12 cellular contexts compared by ENCODE assay signal in the genomic region with DNA sequence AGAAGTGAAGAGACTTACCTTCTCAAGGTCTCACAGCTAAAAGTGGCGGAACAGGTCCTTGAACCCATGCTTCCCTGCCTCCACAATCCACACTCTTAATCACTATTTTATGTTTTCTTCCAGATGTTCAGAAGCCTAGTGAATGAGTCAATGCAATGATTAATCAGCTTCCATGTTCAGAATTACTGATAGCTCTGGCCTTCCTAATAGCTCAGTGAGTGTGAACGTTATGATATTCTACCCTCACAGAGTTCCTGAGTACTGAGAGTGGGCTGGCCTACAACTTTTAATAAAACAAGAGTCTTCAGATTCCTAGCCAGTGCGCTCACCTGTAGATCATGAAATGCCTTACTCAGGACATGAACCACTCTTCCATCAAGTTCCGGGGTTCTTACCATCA.
"Had no signal": no experiment of that assay in that cellular context is flagged by ENCODE, and none has a peak within 500 bp of the region (broad histone marks: within the 10 kb centered on the region; RNA-seq: fewer than 3 reads in every experiment).

No MANE protein-coding gene starts in this region.

- H3K36me3 ChIP-seq: brain microvascular endothelial cell, gastroesophageal sphincter, lower lobe of right lung, neutrophil had no signal

- H3K27ac ChIP-seq: brain microvascular endothelial cell, gastroesophageal sphincter, lower lobe of right lung, neutrophil had no signal

- H3K9me3 ChIP-seq: gastroesophageal sphincter, lower lobe of right lung, neutrophil had no signal

- DNase-seq: activated CD4-positive, alpha-beta T cell treated with anti-CD3 and anti-CD28 coated beads, Interleukin-2, amount 50 U/mL, for 1 hour; amygdala; brain microvascular endothelial cell; lower lobe of right lung; naive thymus-derived CD4-positive, alpha-beta T cell; stimulated activated CD4-positive, alpha-beta T cell treated with anti-CD3 and anti-CD28 coated beads, Interleukin-2, amount 100 ng/mL, for 24 hours; stimulated activated naive B cell treated with anti-CD40 and anti-IgM and Interleukin-4, amounts not matched to agents 10 μg/mL and 1 μg/mL and 100 μg/mL, for 72 hours; T-helper 2 cell; trophoblast cell had no signal

- H3K4me1 ChIP-seq: lower lobe of right lung had no signal

- H3K27me3 ChIP-seq: brain microvascular endothelial cell, gastroesophageal sphincter, neutrophil had no signal

- H3K4me3 ChIP-seq: gastroesophageal sphincter, lower lobe of right lung had no signal

- ATAC-seq: gastroesophageal sphincter; lower lobe of right lung; naive thymus-derived CD4-positive, alpha-beta T cell; sciatic nerve; stimulated activated naive B cell treated with anti-CD40 and anti-IgM and Interleukin-4, amounts not matched to agents 10 μg/mL and 1 μg/mL and 100 μg/mL, for 72 hours had no signal
